Comparison of ENCODE assay signal across 23 cellular contexts in genomic region chr1:25074326-25074725, GRCh38.
"Had no signal": no experiment of that assay in that cellular context is flagged by ENCODE, and none has a peak within 500 bp of the region (broad histone marks: within the 10 kb centered on the region; RNA-seq: fewer than 3 reads in every experiment).

No MANE protein-coding gene starts in this region.

- H3K4me3 Mint-ChIP-seq: activated CD4-positive, alpha-beta memory T cell treated with anti-CD3 and anti-CD28 coated beads for 36 hours; activated naive CD4-positive, alpha-beta T cell treated with anti-CD3 and anti-CD28 coated beads, Interleukin-2, amount 10 ng/mL, durations not matched to agents 7 days and 5 days; activated naive CD8-positive, alpha-beta T cell treated with anti-CD3 and anti-CD28 coated beads, Interleukin-2, amount 10 ng/mL, durations not matched to agents 7 days and 5 days; activated T-cell treated with anti-CD3 and anti-CD28 coated beads, Interleukin-2, amount 50 U/mL, for 4 hours; T-helper 1 cell treated with Interleukin-12 subunit alpha and Interleukin-12 subunit beta and Interleukin-4 antibody, amounts not matched to agents 30 μg/mL and 1 μg/mL, for 36 hours; WTC11 had no signal

- H3K4me3 ChIP-seq: adrenal gland, Peyer's patch, SJSA1 had no signal

- H3K4me1 ChIP-seq: adrenal gland, Peyer's patch, SJSA1 had no signal

- ATAC-seq: activated T-cell treated with anti-CD3 and anti-CD28 coated beads, Interleukin-2, amount 50 U/mL, for 4 hours; WTC11 had no signal

- H3K9me3 ChIP-seq: SJSA1 had no signal

- H3K27ac ChIP-seq: adrenal gland, Peyer's patch, RWPE1, SJSA1 had no signal

- H3K4me1 Mint-ChIP-seq: activated naive CD4-positive, alpha-beta T cell treated with anti-CD3 and anti-CD28 coated beads, Interleukin-2, amount 10 ng/mL, durations not matched to agents 7 days and 5 days; WTC11 had no signal

- DNase-seq: activated CD4-positive, alpha-beta memory T cell treated with anti-CD3 and anti-CD28 coated beads for 36 hours; activated CD4-positive, alpha-beta T cell treated with anti-CD3 and anti-CD28 coated beads for 48 hours; activated CD8-positive, alpha-beta memory T cell treated with anti-CD3 and anti-CD28 coated beads for 24 hours; activated gamma-delta T cell treated with Interleukin-2 at 50 U/mL for 16 hours; activated naive CD4-positive, alpha-beta T cell treated with anti-CD3 and anti-CD28 coated beads, Interleukin-2, amount 10 ng/mL, durations not matched to agents 7 days and 5 days; activated naive CD8-positive, alpha-beta T cell treated with anti-CD3 and anti-CD28 coated beads, Interleukin-2, amount 10 ng/mL, durations not matched to agents 7 days and 5 days; activated T-cell treated with anti-CD3 and anti-CD28 coated beads, Interleukin-2, amount 50 U/mL, for 4 hours; adrenal gland; anterior cingulate cortex; Karpas-422; MM.1S; NCI-H1105 treated with DMSO at 0.1 percent for 48 hours; NCI-H1436 treated with DMSO at 0.1 percent for 48 hours; NCI-H187; NCI-H2081; NCI-H446; NCI-H524; Peyer's patch; Right ventricle myocardium superior had no signal

- H3K27ac Mint-ChIP-seq: activated CD4-positive, alpha-beta memory T cell treated with anti-CD3 and anti-CD28 coated beads for 36 hours; activated naive CD4-positive, alpha-beta T cell treated with anti-CD3 and anti-CD28 coated beads, Interleukin-2, amount 10 ng/mL, durations not matched to agents 7 days and 5 days; activated naive CD8-positive, alpha-beta T cell treated with anti-CD3 and anti-CD28 coated beads, Interleukin-2, amount 10 ng/mL, durations not matched to agents 7 days and 5 days; T-helper 1 cell treated with Interleukin-12 subunit alpha and Interleukin-12 subunit beta and Interleukin-4 antibody, amounts not matched to agents 30 μg/mL and 1 μg/mL, for 36 hours; WTC11 had no signal

- H3K27me3 ChIP-seq: adrenal gland, Peyer's patch, SJSA1 had no signal

- H3K36me3 Mint-ChIP-seq: activated naive CD4-positive, alpha-beta T cell treated with anti-CD3 and anti-CD28 coated beads, Interleukin-2, amount 10 ng/mL, durations not matched to agents 7 days and 5 days had no signal

- H3K36me3 ChIP-seq: adrenal gland, Peyer's patch, SJSA1 had no signal
